21 cellular contexts compared by ENCODE assay signal in the genomic region with DNA sequence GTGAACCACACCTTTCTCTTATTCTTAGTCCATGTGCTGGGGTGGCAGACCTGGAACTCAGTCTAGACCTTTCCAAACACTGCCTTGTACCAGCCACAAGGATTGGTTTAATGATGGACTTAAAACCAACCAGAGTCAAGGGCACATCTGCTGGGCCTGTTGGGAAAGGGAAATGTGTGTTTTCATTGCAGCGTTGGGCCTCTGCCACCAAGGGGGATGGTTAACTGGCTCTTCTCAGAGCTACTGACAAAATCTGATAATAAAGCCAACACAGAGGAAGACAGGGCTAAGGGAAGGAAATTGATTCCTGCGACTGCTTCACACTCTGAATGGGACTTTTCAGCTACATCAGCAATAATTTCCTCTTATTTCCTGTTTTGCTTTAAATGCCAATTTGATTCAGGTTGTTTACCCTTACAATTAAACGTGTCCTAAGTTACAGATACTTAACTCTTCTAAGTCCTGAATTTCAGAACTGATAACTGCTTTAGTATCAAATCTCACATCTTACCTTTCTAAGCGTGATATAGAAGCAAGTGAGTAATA.
DNase-seq lines count a peak whose midpoint lies in the region; ATAC-seq, FAIRE-seq and TF ChIP-seq lines count a peak whose summit lies in the region.
"Had no signal": no experiment of that assay in that cellular context is flagged by ENCODE, and none has a peak within 500 bp of the region (broad histone marks: within the 10 kb centered on the region; RNA-seq: fewer than 3 reads in every experiment).

No MANE protein-coding gene starts in this region.

- TF ChIP-seq POLR2A in H1 (IDR thresholded peaks at IDR 0.05; ENCODE audit: control extremely low read depth in 1 of 2, low read depth in 2 of 2, low read length in 2 of 2) (no peak), spleen (IDR thresholded peaks at IDR 0.05) (no peak), heart left ventricle (IDR thresholded peaks at IDR 0.05) (no peak), GM12891 (IDR thresholded peaks at IDR 0.05; ENCODE audit: low read depth, low read length) (no peak)

- H3K36me3 ChIP-seq in A673 (ENCODE audit: insufficient read depth, low read length, poor library complexity, severe bottlenecking), result no peaks in the 10 kb centered on the region
- H3K36me3 ChIP-seq in H1 (ENCODE audit: control insufficient read depth in 2 of 4, insufficient read depth in 4 of 4, low read length in 3 of 4), result no peaks in the 10 kb centered on the region
- no peaks in the 10 kb centered on the region for H3K36me3 ChIP-seq in spleen
- H3K36me3 ChIP-seq in heart left ventricle, result no peaks in the 10 kb centered on the region
- H3K36me3 ChIP-seq: BE2C had no signal

- no peak overlapping the region for H4K8ac ChIP-seq in H1 (ENCODE audit: extremely low read depth, insufficient read depth, low read length)

- H3K4me2 ChIP-seq in H1 (ENCODE audit: insufficient read depth in 1 of 2, low read depth in 2 of 2, low read length in 2 of 2), result no peak overlapping the region

- no peak for TF ChIP-seq RAD21 in H1 (IDR thresholded peaks at IDR 0.05 in 1 of 2, conservative IDR thresholded peaks at IDR 0.05 in 1 of 2; ENCODE audit: low read depth in 2 of 2, low read length in 2 of 2)

- no peak overlapping the region for H2BK5ac ChIP-seq in H1 (ENCODE audit: low read depth, low read length)

- H3K9me3 ChIP-seq in A673 (ENCODE audit: low read depth, low read length, poor library complexity, severe bottlenecking) (no peaks in the 10 kb centered on the region), H1 (ENCODE audit: insufficient read depth in 2 of 2, low read depth in 1 of 2, low read length in 1 of 2) (no peaks in the 10 kb centered on the region), spleen (peaks cover 0 to 5% (median 0%) of the 10 kb centered on the region in 8 donors), heart left ventricle (no peaks in the 10 kb centered on the region)
- H3K9me3 ChIP-seq: BE2C, Caco-2 had no signal

- POLR2A ChIA-PET in A673 (lab: Charles Lee; ENCODE audit: low non-redundant PET) (no interaction called here), H1 (lab: Charles Lee; ENCODE audit: partially characterized antibody) (no interaction called here)

- 92% methylated on average over 4 of the region's 4 CpGs; no CpG with 5 or more reads in 1 of the 2 experiments for WGBS in H1 (ENCODE audit: extremely low coverage in 1 of 2, insufficient coverage in 1 of 2, insufficient read length in 1 of 2, insufficient replicate concordance in 2 of 2, low coverage in 1 of 2, low lambda C conversion rate in 2 of 2, missing lambda C conversion rate in 1 of 2), 2 experiments
- 29 to 44% (median 29%) methylated on average over 4 of the region's 4 CpGs for WGBS in spleen, 5 donors
- WGBS in heart left ventricle, 4 donors, result 49 to 65% (median 54%) methylated on average over 4 of the region's 4 CpGs

- TF ChIP-seq EP300 in H1 (IDR thresholded peaks at IDR 0.05; ENCODE audit: borderline replicate concordance in 1 of 2, low read depth in 2 of 2, low read length in 2 of 2), result no peak

- no peak overlapping the region for H3K56ac ChIP-seq in H1 (replicated peaks; ENCODE audit: insufficient read length, low read depth, low read length)

- H3K27ac ChIP-seq in A673 (ENCODE audit: low read depth, low read length, poor library complexity, severe bottlenecking), result peak overlapping the region; percentile 75
- no peak overlapping the region for H3K27ac ChIP-seq in H1 (ENCODE audit: low read depth, low read length)
- peak overlapping the region in 7 of 8 donors; percentile 30 to 69 (median 41) for H3K27ac ChIP-seq in spleen
- no peak overlapping the region for H3K27ac ChIP-seq in heart left ventricle
- H3K27ac ChIP-seq: C4-2B, GM23248 had no signal

- no peak overlapping the region for H2BK15ac ChIP-seq in H1 (ENCODE audit: low read length)

- H3K23ac ChIP-seq in H1 (ENCODE audit: insufficient read length), result no peak overlapping the region

- no peak overlapping the region for H2BK120ac ChIP-seq in H1 (replicated peaks; ENCODE audit: low read depth, low read length)

- H3K4me3 ChIP-seq in A673 (ENCODE audit: low read depth, low read length, poor library complexity, severe bottlenecking) (no peak overlapping the region), H1 (ENCODE audit: extremely low read depth in 1 of 4, insufficient read depth in 2 of 4, low read depth in 3 of 4, low read length in 4 of 4) (no peak overlapping the region), spleen (no peak overlapping the region), heart left ventricle (no peak overlapping the region)
- H3K4me3 ChIP-seq: GM23248 had no signal

- H3K23me2 ChIP-seq in H1 (ENCODE audit: low read depth, low read length), result no peaks in the 10 kb centered on the region

- no peak overlapping the region for H3K4ac ChIP-seq in H1 (replicated peaks; ENCODE audit: insufficient read length, low read depth, low read length)

- H3K79me2 ChIP-seq in H1 (ENCODE audit: control insufficient read depth in 1 of 2, insufficient read depth in 2 of 2, low read length in 2 of 2), result no peaks in the 10 kb centered on the region

- no peak for TF ChIP-seq CTCF in A673 (conservative IDR thresholded peaks at IDR 0.05; ENCODE audit: low read depth, low read length)
- no peak for TF ChIP-seq CTCF in H1 (IDR thresholded peaks at IDR 0.05; ENCODE audit: control extremely low read depth in 1 of 3, insufficient read depth in 1 of 3, low read depth in 1 of 3, low read length in 3 of 3)
- TF ChIP-seq CTCF in spleen (IDR thresholded peaks at IDR 0.05 in 8 of 11, conservative IDR thresholded peaks at IDR 0.05 in 3 of 11), result no peak
- no peak for TF ChIP-seq CTCF in heart left ventricle (IDR thresholded peaks at IDR 0.05)

- H2AFZ ChIP-seq in H1 (ENCODE audit: low read length), result 0 out of 2 replicates have a peak overlapping the region, but pooled peaks have one; percentile 38
- H2AFZ ChIP-seq: GM23248 had no signal

- no peak overlapping the region for H4K91ac ChIP-seq in H1 (replicated peaks; ENCODE audit: insufficient read length, low read length)

- H3K9ac ChIP-seq in H1 (replicated peaks in 1 of 4; ENCODE audit: extremely low read depth in 1 of 4, low read depth in 3 of 4, low read length in 3 of 4), result no peak overlapping the region
- H3K9ac ChIP-seq: GM23248 had no signal

- H2AK5ac ChIP-seq in H1 (ENCODE audit: low read depth, low read length), result no peak overlapping the region

- H4K5ac ChIP-seq in H1 (ENCODE audit: insufficient read length, low read depth, low read length), result no peak overlapping the region

- no peaks in the 10 kb centered on the region for H4K20me1 ChIP-seq in H1 (replicated peaks in 1 of 2; ENCODE audit: control insufficient read depth in 1 of 2, insufficient read depth in 2 of 2, low read length in 2 of 2)

- ATAC-seq in heart left ventricle (no peak), GM19395 (IDR thresholded peaks at IDR 0.05; ENCODE audit: unreplicated experiment) (no peak)
- ATAC-seq: HCT116 had no signal

- intact Hi-C loops in A673 (cut with micrococcal nuclease; ENCODE audit: unreplicated experiment), result no loop called here
- intact Hi-C loops in spleen (cut with DNase I; ENCODE audit: low total_unique reads), result no loop called here
- intact Hi-C loops in heart left ventricle (cut with DNase I), result no loop called here

- CTCF ChIA-PET in A673 (lab: Charles Lee) (no interaction called here), H1 (lab: Charles Lee; ENCODE audit: partially characterized antibody) (interaction anchor here (0.6 kb wide), 1 partner anchor 275 kb away, joined by 3 read pairs; no protein-coding TSS in a partner anchor)

- no TSS peak for BruUV-seq in A673 (replicated peaks; lab: Mats Ljungman, UMichigan)

- H2BK20ac ChIP-seq in H1 (ENCODE audit: low read length), result no peak overlapping the region

- FAIRE-seq in H1 (lab: Jason Lieb, UNC) (no peak), GM12891 (lab: Jason Lieb, UNC) (no peak)
- FAIRE-seq: D721Med, G401.6, GM12892, GM18507 had no signal

- H3K27me3 ChIP-seq in A673 (replicated peaks; ENCODE audit: insufficient read depth, low read depth, low read length, poor library complexity), result no peaks in the 10 kb centered on the region
- no peaks in the 10 kb centered on the region for H3K27me3 ChIP-seq in H1 (replicated peaks in 1 of 4; ENCODE audit: control insufficient read depth in 3 of 4, extremely low read depth in 1 of 4, insufficient read depth in 3 of 4, low read length in 3 of 4)
- no peaks in the 10 kb centered on the region for H3K27me3 ChIP-seq in spleen (replicated peaks in 1 of 7)
- no peaks in the 10 kb centered on the region for H3K27me3 ChIP-seq in heart left ventricle
- H3K27me3 ChIP-seq: BE2C had no signal

- H3K4me1 ChIP-seq in A673 (ENCODE audit: insufficient read depth, low read length, poor library complexity, severe bottlenecking) (peaks cover 35% of the 10 kb centered on the region), H1 (replicated peaks in 1 of 4; ENCODE audit: control insufficient read depth in 3 of 4, insufficient read depth in 4 of 4, low read length in 3 of 4) (no peaks in the 10 kb centered on the region), spleen (no peaks in the 10 kb centered on the region), heart left ventricle (no peaks in the 10 kb centered on the region)
- H3K4me1 ChIP-seq: BE2C had no signal

- H2BK12ac ChIP-seq in H1 (ENCODE audit: low read depth, low read length), result no peak overlapping the region

- DNase-seq in A673 (ENCODE audit: low spot score) (peak; percentile 84), H1 (ENCODE audit: low read depth in 1 of 2, low spot score in 2 of 2) (no peak), spleen (peak; percentile 67), heart left ventricle (no peak), GM12891 (ENCODE audit: insufficient read length, low spot score) (no peak)
- DNase-seq: 8988T; ACHN; BE2C; Caco-2; CD4-positive, alpha-beta T cell; GM23248; H7; HFFc6 had no signal

- H3K79me1 ChIP-seq in H1 (ENCODE audit: low read depth, low read length), result no peaks in the 10 kb centered on the region

- H3K14ac ChIP-seq in H1 (ENCODE audit: insufficient read length), result no peak overlapping the region

- H3K18ac ChIP-seq in H1 (ENCODE audit: extremely low read depth, low read length), result no peak overlapping the region

TF ChIP-seq in PFSK-1, 5 proteins besides CTCF, POLR2A, EP300 and RAD21 (continues in another document):
- no peak for TF ChIP-seq POLR2AphosphoS5 (IDR thresholded peaks at IDR 0.05; ENCODE audit: low read depth, low read length)

TF ChIP-seq in H1, 55 proteins besides CTCF, POLR2A, EP300 and RAD21 (continues in another document):
- no peak for TF ChIP-seq SAP30 (IDR thresholded peaks at IDR 0.05; ENCODE audit: insufficient read depth, insufficient replicate concordance, low read length)
- TF ChIP-seq BRCA1 (IDR thresholded peaks at IDR 0.05; ENCODE audit: low read depth, low read length), result no peak
- TF ChIP-seq TBP (IDR thresholded peaks at IDR 0.05; ENCODE audit: low read depth, low read length), result no peak

TF ChIP-seq in GM12891, 5 proteins besides CTCF, POLR2A, EP300 and RAD21:
- TF ChIP-seq TAF1 (IDR thresholded peaks at IDR 0.05; ENCODE audit: low read depth, low read length) (no peak), POLR2AphosphoS5 (IDR thresholded peaks at IDR 0.05; ENCODE audit: low read depth, low read length) (no peak), POU2F2 (IDR thresholded peaks at IDR 0.05; ENCODE audit: low read depth, low read length) (no peak), PAX5 (IDR thresholded peaks at IDR 0.05; ENCODE audit: insufficient read depth, low read length, severe bottlenecking) (no peak), SPI1 (IDR thresholded peaks at IDR 0.05; ENCODE audit: low read depth, low read length) (no peak)

Comparison
In these comparisons a context has a peak if more than half of its experiments do, and no peak if none do; other contexts are left out.
1. DNase-seq: peak in A673 (single experiment) and spleen (single experiment); none in H1 (0 of 2), heart left ventricle (0 of 5) and GM12891 (single experiment).
2. H3K27ac ChIP-seq: peak in A673 (single experiment) and spleen (7 of 8); none in H1 (single experiment) and heart left ventricle (0 of 12).